10 cellular contexts compared by ENCODE assay signal in genomic region chr22:17754233-17754925, GRCh38. TPM values are rescaled to one million over a fixed set of nuclear protein-coding genes. Genes with fewer than 3 reads are reported as not detected.
DNase-seq lines count a peak whose midpoint lies in the region; ATAC-seq and TF ChIP-seq lines count a peak whose summit lies in the region.
"Had no signal": no experiment of that assay in that cellular context is flagged by ENCODE, and none has a peak within 500 bp of the region (broad histone marks: within the 10 kb centered on the region; RNA-seq: fewer than 3 reads in every experiment).

No MANE protein-coding gene starts in this region.

- H3K4me3 Mint-ChIP-seq in T-cell (no peak overlapping the region), type B pancreatic cell (no peak overlapping the region), Caco-2 (ENCODE audit: unreplicated experiment) (no peak overlapping the region)
- H3K4me3 Mint-ChIP-seq: IgD-negative memory B cell had no signal

- TF ChIP-seq CTCF in right atrium auricular region (IDR thresholded peaks at IDR 0.05) (peak in 1 of 2 donors; percentile 42), foreskin keratinocyte (conservative IDR thresholded peaks at IDR 0.05) (peak; percentile 54), type B pancreatic cell (conservative IDR thresholded peaks at IDR 0.05) (peak; percentile 34), Caco-2 (IDR thresholded peaks at IDR 0.05; ENCODE audit: insufficient read depth in 1 of 2, low read depth in 1 of 2, low read length in 1 of 2, severe bottlenecking in 1 of 2, unreplicated experiment in 1 of 2) (peak in 1 of 2 experiments; percentile 22)

- no peaks in the 10 kb centered on the region for H3K9me3 Mint-ChIP-seq in T-cell
- H3K9me3 Mint-ChIP-seq in type B pancreatic cell: no peaks in the 10 kb centered on the region
- H3K9me3 Mint-ChIP-seq in Caco-2 (ENCODE audit: unreplicated experiment): no peaks in the 10 kb centered on the region
- H3K9me3 Mint-ChIP-seq: IgD-negative memory B cell had no signal

- H3K4me1 Mint-ChIP-seq in T-cell (peaks cover 11 to 16% (median 16%) of the 10 kb centered on the region in 3 donors), type B pancreatic cell (ENCODE audit: unreplicated experiment) (no peaks in the 10 kb centered on the region), Caco-2 (ENCODE audit: low read depth, unreplicated experiment) (peaks cover 7% of the 10 kb centered on the region)

- H3K36me3 ChIP-seq in right atrium auricular region (no peaks in the 10 kb centered on the region), Caco-2 (ENCODE audit: control insufficient read depth, insufficient read depth, low read length) (no peaks in the 10 kb centered on the region)

- no peak overlapping the region for H3K27ac ChIP-seq in right atrium auricular region
- no peak overlapping the region for H3K27ac ChIP-seq in foreskin keratinocyte

- POLR2A ChIA-PET in T-cell (lab: Charles Lee): interaction anchor here in 1 of 2 donors (0.5 kb wide), 1 partner anchor 24 kb away, joined by 3 read pairs; no protein-coding TSS in a partner anchor
- POLR2A ChIA-PET in Caco-2 (lab: Charles Lee): no interaction called here

- H3K4me3 ChIP-seq in right atrium auricular region (no peak overlapping the region), Caco-2 (ENCODE audit: low read depth, low read length) (no peak overlapping the region)

- no peaks in the 10 kb centered on the region for H3K27me3 Mint-ChIP-seq in T-cell
- no peaks in the 10 kb centered on the region for H3K27me3 Mint-ChIP-seq in type B pancreatic cell
- H3K27me3 Mint-ChIP-seq in Caco-2 (ENCODE audit: insufficient read depth, unreplicated experiment): no peaks in the 10 kb centered on the region
- H3K27me3 Mint-ChIP-seq: IgD-negative memory B cell had no signal

- H3K4me1 ChIP-seq in right atrium auricular region: no peaks in the 10 kb centered on the region
- no peaks in the 10 kb centered on the region for H3K4me1 ChIP-seq in foreskin keratinocyte
- H3K4me1 ChIP-seq in Caco-2: no peaks in the 10 kb centered on the region

- H3K27ac Mint-ChIP-seq in T-cell (peak overlapping the region in 1 of 2 donors; percentile 23), type B pancreatic cell (no peak overlapping the region), Caco-2 (ENCODE audit: unreplicated experiment) (no peak overlapping the region)

- intact Hi-C loops in Right ventricle myocardium inferior (cut with DNase I) (no loop called here), Caco-2 (cut with micrococcal nuclease; ENCODE audit: unreplicated experiment) (no loop called here)

- CTCF ChIA-PET in T-cell (lab: Charles Lee) (interaction anchor here in 1 of 2 donors (1.8 kb wide), 1 partner anchor 31 kb away, joined by 8 read pairs; no protein-coding TSS in a partner anchor), Caco-2 (lab: Charles Lee) (interaction anchor here (1.0 kb wide), 1 partner anchor 31 kb away, joined by 4 read pairs; no protein-coding TSS in a partner anchor)

- H3K9me3 ChIP-seq in right atrium auricular region (no peaks in the 10 kb centered on the region), Caco-2 (no peaks in the 10 kb centered on the region)

- DNase-seq in Right ventricle myocardium inferior (ENCODE audit: missing footprints) (peak; percentile 61), right atrium auricular region (ENCODE audit: low spot score) (no peak), T-cell (peak in 12 of 34 experiments; percentile 27 to 46 (median 42)), foreskin keratinocyte (no peak), type B pancreatic cell (ENCODE audit: extremely low spot score, unreplicated experiment) (no peak), Caco-2 (no peak), NCI-H1048 (lab: John Stamatoyannopoulos, UW) (no peak)
- no peak for DNase-seq in stimulated activated CD8-positive, alpha-beta memory T cell treated with anti-CD3 and anti-CD28 coated beads, Interleukin-4, amount 100 ng/mL, for 48 hours
- DNase-seq: SIG-M5 had no signal

- ATAC-seq in Right ventricle myocardium inferior (peak; percentile 32), T-cell (replicated peaks in 1 of 4) (peak in 3 of 4 experiments; percentile 34 to 62 (median 60)), foreskin keratinocyte (peak; percentile 23)

- no TSS peak for BruUV-seq in Caco-2 (replicated peaks; lab: Mats Ljungman, UMichigan)

- peaks cover 6% of the 10 kb centered on the region for H3K36me3 Mint-ChIP-seq in T-cell
- no peaks in the 10 kb centered on the region for H3K36me3 Mint-ChIP-seq in type B pancreatic cell
- no peaks in the 10 kb centered on the region for H3K36me3 Mint-ChIP-seq in Caco-2 (ENCODE audit: insufficient read depth, unreplicated experiment)

- no peaks in the 10 kb centered on the region for H3K27me3 ChIP-seq in right atrium auricular region
- no peaks in the 10 kb centered on the region for H3K27me3 ChIP-seq in foreskin keratinocyte
- no peaks in the 10 kb centered on the region for H3K27me3 ChIP-seq in Caco-2 (replicated peaks; ENCODE audit: control insufficient read depth, insufficient read depth, low read length)

RNA-seq across cellular contexts. Expression of gene BID, which starts 19.9 kb away (rescaled TPM):
- 23.2 TPM for total RNA-seq in Right ventricle myocardium inferior
- total RNA-seq in right atrium auricular region: 10 to 100 TPM; 10.5 to 14.1 TPM
- 10 to 100 TPM; 15.8 to 34.6 (median 28.5) TPM for total RNA-seq in T-cell
- 37.0 and 43.1 TPM in 2 replicates for total RNA-seq in foreskin keratinocyte
- 53.1 and 57.5 TPM in 2 replicates for polyA plus RNA-seq in foreskin keratinocyte
- total RNA-seq in type B pancreatic cell (ENCODE audit: low replicate concordance): 36.4 and 47.2 TPM in 2 replicates
- total RNA-seq in Caco-2 (2022): 28.2 and 28.7 TPM in 2 replicates
